Comparison of ENCODE assay signal across 17 cellular contexts in the genomic region with DNA sequence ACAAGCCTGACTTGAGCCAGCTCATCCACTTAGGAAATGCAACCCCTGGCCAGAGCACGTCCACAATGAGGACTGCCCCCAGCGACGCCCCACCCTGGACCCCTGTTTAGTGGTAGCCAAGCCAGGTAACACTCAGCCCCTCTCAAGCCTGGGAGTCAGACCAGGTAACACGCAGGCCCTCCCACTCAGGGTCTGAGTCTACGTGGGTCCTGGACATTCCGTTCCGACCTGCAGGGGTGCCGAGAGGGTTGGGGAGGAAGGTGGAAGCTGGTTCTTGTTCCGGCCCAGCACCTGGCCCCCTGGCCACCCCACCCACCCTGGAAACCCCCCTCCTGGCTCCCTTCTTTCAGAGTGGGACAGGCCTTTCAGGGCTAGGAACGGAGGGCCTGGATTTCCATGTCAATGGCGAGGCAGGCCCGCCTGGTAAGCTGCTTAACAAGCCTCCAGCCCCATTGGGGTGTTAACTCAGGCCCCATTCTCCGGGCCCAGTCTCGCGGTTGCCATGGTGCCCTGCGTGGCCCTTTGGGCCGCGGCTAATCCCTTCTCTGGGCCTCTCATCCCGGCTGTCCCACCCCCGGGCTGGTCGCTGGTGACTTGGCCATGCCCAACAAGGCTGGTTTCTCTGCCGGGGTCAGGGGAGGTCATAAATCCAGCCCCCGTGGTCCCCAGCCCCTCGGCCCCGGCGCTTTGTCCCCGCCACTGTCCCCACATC. TPM values are rescaled to one million over a fixed set of nuclear protein-coding genes. Genes with fewer than 3 reads are reported as not detected.
"Had no signal": no experiment of that assay in that cellular context is flagged by ENCODE, and none has a peak within 500 bp of the region (broad histone marks: within the 10 kb centered on the region; RNA-seq: fewer than 3 reads in every experiment).

No MANE protein-coding gene starts in this region.

- H3K9ac ChIP-seq: parathyroid adenoma had no signal

- ATAC-seq: activated CD4-positive, CD25-positive, alpha-beta regulatory T cell treated with anti-CD3 and anti-CD28 coated beads, Interleukin-2, amount 50 U/mL, for 24 hours; body of pancreas had no signal

- H3K27me3 Mint-ChIP-seq: activated naive CD4-positive, alpha-beta T cell treated with anti-CD3 and anti-CD28 coated beads, Interleukin-2, amount 50 U/mL, for 24 hours had no signal

- DNase-seq: activated T-cell treated with anti-CD3 and anti-CD28 coated beads, Interleukin-2, amount 50 U/mL, for 1 hour; amniotic stem cell; body of pancreas; islet precursor cell; left ventricle myocardium inferior; stomach; T-helper 2 cell had no signal

- H3K9me3 Mint-ChIP-seq: activated naive CD4-positive, alpha-beta T cell treated with anti-CD3 and anti-CD28 coated beads, Interleukin-2, amount 50 U/mL, for 24 hours; dendritic cell treated with granulocyte-macrophage colony-stimulating factor and Interleukin-4, amounts not matched to agents 40 ng/mL and 50 ng/mL, for 4 days had no signal

- H3K4me1 ChIP-seq: body of pancreas, parathyroid adenoma had no signal

- H3K27ac ChIP-seq: body of pancreas, esophagus muscularis mucosa, left ventricle myocardium inferior, parathyroid adenoma, stomach, thoracic aorta had no signal

- H3K4me3 Mint-ChIP-seq: activated naive CD4-positive, alpha-beta T cell treated with anti-CD3 and anti-CD28 coated beads, Interleukin-2, amount 50 U/mL, for 24 hours; dendritic cell treated with granulocyte-macrophage colony-stimulating factor and Interleukin-4, amounts not matched to agents 40 ng/mL and 50 ng/mL, for 4 days had no signal

- H3K9me3 ChIP-seq: body of pancreas, esophagus muscularis mucosa, left ventricle myocardium inferior, stomach, thoracic aorta had no signal

- H3K36me3 Mint-ChIP-seq: activated naive CD4-positive, alpha-beta T cell treated with anti-CD3 and anti-CD28 coated beads, Interleukin-2, amount 50 U/mL, for 24 hours had no signal

- H3K27ac Mint-ChIP-seq: dendritic cell treated with granulocyte-macrophage colony-stimulating factor and Interleukin-4, amounts not matched to agents 40 ng/mL and 50 ng/mL, for 4 days had no signal

- H3K36me3 ChIP-seq: esophagus muscularis mucosa, left ventricle myocardium inferior, stomach, thoracic aorta had no signal

- H3K4me3 ChIP-seq: body of pancreas, esophagus muscularis mucosa, left ventricle myocardium inferior, skin epidermis, stomach, thoracic aorta had no signal

RNA-seq across cellular contexts. Expression of a gene that starts 23.7 kb away (rescaled TPM):
- total RNA-seq: body of pancreas, esophagus muscularis mucosa, fibroblast of villous mesenchyme, left ventricle myocardium inferior, mesenteric fat pad, stomach, thoracic aorta, urinary bladder had no signal
